Comparison of ENCODE assay signal across 16 cellular contexts in the genomic region with DNA sequence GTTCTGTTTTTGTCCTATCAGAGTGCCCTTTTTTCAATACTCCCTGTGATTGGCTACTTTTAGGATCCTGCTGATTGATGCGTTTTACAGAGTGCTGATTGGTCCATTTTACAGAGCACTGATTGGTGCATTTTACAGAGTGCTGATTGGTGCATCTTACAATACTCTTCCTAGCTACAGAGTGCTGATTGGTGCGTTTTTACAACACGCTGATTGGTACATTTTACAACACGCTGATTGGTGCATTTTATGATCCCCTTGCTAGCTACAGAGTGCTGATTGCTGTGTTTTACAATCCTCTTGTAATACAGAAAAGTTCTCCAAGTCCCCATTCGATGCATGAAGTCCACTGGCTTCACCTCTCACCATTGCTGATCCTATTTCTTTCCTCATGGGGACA.
DNase-seq lines count a peak whose midpoint lies in the region; ATAC-seq and TF ChIP-seq lines count a peak whose summit lies in the region.
"Had no signal": no experiment of that assay in that cellular context is flagged by ENCODE, and none has a peak within 500 bp of the region (broad histone marks: within the 10 kb centered on the region; RNA-seq: fewer than 3 reads in every experiment).

No MANE protein-coding gene starts in this region.

- H3K27me3 ChIP-seq in Caco-2 (replicated peaks; ENCODE audit: control insufficient read depth, insufficient read depth, low read length) = no peaks in the 10 kb centered on the region
- no peaks in the 10 kb centered on the region for H3K27me3 ChIP-seq in PC-9 (ENCODE audit: insufficient read depth, low read depth)
- H3K27me3 ChIP-seq in mesenchymal stem cell (ENCODE audit: control insufficient read depth in 1 of 2, insufficient read depth in 1 of 2, low read length in 2 of 2) = no peaks in the 10 kb centered on the region
- no peaks in the 10 kb centered on the region for H3K27me3 ChIP-seq in stomach
- H3K27me3 ChIP-seq in H9 (ENCODE audit: insufficient read depth, low read length) = no peaks in the 10 kb centered on the region

- H2BK5ac ChIP-seq in mesenchymal stem cell (ENCODE audit: low read depth, low read length, poor library complexity, severe bottlenecking) = no peak overlapping the region
- no peak overlapping the region for H2BK5ac ChIP-seq in H9 (ENCODE audit: insufficient read length, low read length)

- no peak for TF ChIP-seq POLR2A in stomach (IDR thresholded peaks at IDR 0.05)

- no peak overlapping the region for H4K8ac ChIP-seq in mesenchymal stem cell (ENCODE audit: low read length)
- H4K8ac ChIP-seq in H9 (replicated peaks; ENCODE audit: insufficient read length, low read depth, low read length) = no peak overlapping the region

- H3K4me1 ChIP-seq in Caco-2 = peaks cover 36% of the 10 kb centered on the region
- H3K4me1 ChIP-seq in PC-9 (replicated peaks; ENCODE audit: insufficient read depth) = peaks cover 33% of the 10 kb centered on the region
- peaks cover 12% of the 10 kb centered on the region for H3K4me1 ChIP-seq in mesenchymal stem cell (ENCODE audit: control insufficient read depth, insufficient read depth, low read depth, low read length)
- peaks cover 0 to 22% (median 7%) of the 10 kb centered on the region in 4 donors for H3K4me1 ChIP-seq in stomach
- no peaks in the 10 kb centered on the region for H3K4me1 ChIP-seq in mucosa of descending colon (ENCODE audit: low read depth)
- H3K4me1 ChIP-seq in H9 (ENCODE audit: insufficient read depth, low read length) = no peaks in the 10 kb centered on the region; the same call in 1 of the 2 replicates

- no peak overlapping the region for H2BK120ac ChIP-seq in mesenchymal stem cell (ENCODE audit: low read depth, low read length)
- H2BK120ac ChIP-seq in H9 (ENCODE audit: low read depth, low read length, poor library complexity, severe bottlenecking) = no peak overlapping the region

- no peak for TF ChIP-seq EP300 in stomach (IDR thresholded peaks at IDR 0.05)

- H3K56ac ChIP-seq in H9 (ENCODE audit: insufficient read length, low read depth, low read length) = no peak overlapping the region

- H3K4me3 ChIP-seq in Caco-2 (ENCODE audit: low read depth, low read length) = no peak overlapping the region
- H3K4me3 ChIP-seq in PC-9 = no peak overlapping the region
- no peak overlapping the region for H3K4me3 ChIP-seq in mesenchymal stem cell (ENCODE audit: insufficient read depth in 1 of 2, low read depth in 1 of 2, low read length in 2 of 2)
- no peak overlapping the region for H3K4me3 ChIP-seq in stomach
- no peak overlapping the region for H3K4me3 ChIP-seq in mucosa of descending colon
- H3K4me3 ChIP-seq: GM23248 had no signal

- H3K4me3 Mint-ChIP-seq in Caco-2 (ENCODE audit: unreplicated experiment) = no peak overlapping the region
- no peak overlapping the region for H3K4me3 Mint-ChIP-seq in T-helper 17 cell
- no peak overlapping the region for H3K4me3 Mint-ChIP-seq in H9
- H3K4me3 Mint-ChIP-seq: B cell; CD4-positive, alpha-beta T cell had no signal

- H2AK5ac ChIP-seq in mesenchymal stem cell (ENCODE audit: low read length, severe bottlenecking) (peak overlapping the region; percentile 47), H9 (ENCODE audit: insufficient read length, low read length) (no peak overlapping the region)

- H3K9me3 Mint-ChIP-seq in Caco-2 (ENCODE audit: unreplicated experiment) (peaks cover 29% of the 10 kb centered on the region), H9 (peaks cover 3 to 7% of the 10 kb centered on the region in 2 experiments; a peak in 3 of 5 replicates)
- H3K9me3 Mint-ChIP-seq: CD4-positive, alpha-beta T cell had no signal

- H4K91ac ChIP-seq in mesenchymal stem cell (ENCODE audit: low read length) (no peak overlapping the region), H9 (ENCODE audit: insufficient read length, low read depth, low read length) (no peak overlapping the region)

- WGBS in mesenchymal stem cell = 97% methylated on average over 5 of the region's 5 CpGs
- WGBS in stomach, 5 donors = 84 to 96% (median 94%) methylated on average over 5 of the region's 5 CpGs
- no CpG with 5 or more reads among the region's 5 CpGs for WGBS in H9 (ENCODE audit: extremely low coverage, insufficient read length, low lambda C conversion rate)

- H3K9ac ChIP-seq in mesenchymal stem cell (ENCODE audit: low read length) = no peak overlapping the region
- no peak overlapping the region for H3K9ac ChIP-seq in H9 (ENCODE audit: extremely low read depth, insufficient read length, low read length)
- H3K9ac ChIP-seq: GM23248 had no signal

- no peak overlapping the region for H2AFZ ChIP-seq in PC-9
- no peak overlapping the region for H2AFZ ChIP-seq in mesenchymal stem cell (ENCODE audit: low read depth, low read length)
- no peak overlapping the region for H2AFZ ChIP-seq in H9 (ENCODE audit: low read length)
- H2AFZ ChIP-seq: GM23248 had no signal

- H4K5ac ChIP-seq in H9 (ENCODE audit: insufficient read length, low read depth, low read length) = no peak overlapping the region

- H4K20me1 ChIP-seq in PC-9 (ENCODE audit: insufficient read depth) (no peaks in the 10 kb centered on the region), H9 (ENCODE audit: control insufficient read depth, insufficient read depth, insufficient read length) (no peaks in the 10 kb centered on the region)

- peaks cover 11% of the 10 kb centered on the region for H3K36me3 Mint-ChIP-seq in Caco-2 (ENCODE audit: insufficient read depth, unreplicated experiment)
- H3K36me3 Mint-ChIP-seq in T-helper 17 cell (ENCODE audit: low read depth) = no peaks in the 10 kb centered on the region
- H3K36me3 Mint-ChIP-seq in H9 (ENCODE audit: insufficient read depth in 1 of 3, low read depth in 3 of 3) = peaks cover 4 to 6% (median 6%) of the 10 kb centered on the region in 3 experiments; a peak in 5 of 7 replicates

- no peaks in the 10 kb centered on the region for H3K23me2 ChIP-seq in H9 (ENCODE audit: insufficient read length, low read depth, low read length, poor library complexity, severe bottlenecking)

- H3K79me2 ChIP-seq in PC-9 (ENCODE audit: low read depth) (no peaks in the 10 kb centered on the region), H9 (ENCODE audit: insufficient read depth, low read length) (no peaks in the 10 kb centered on the region)

- H3K27ac ChIP-seq in PC-9 = peak overlapping the region; percentile 99
- no peak overlapping the region for H3K27ac ChIP-seq in mesenchymal stem cell (ENCODE audit: low read length, poor library complexity, severe bottlenecking)
- H3K27ac ChIP-seq in stomach = peak overlapping the region in 3 of 5 donors; percentile 25 to 79 (median 75)
- no peak overlapping the region for H3K27ac ChIP-seq in H9 (ENCODE audit: insufficient read length, low read depth, low read length)
- H3K27ac ChIP-seq: GM23248 had no signal

- H3K4ac ChIP-seq in mesenchymal stem cell (ENCODE audit: low read depth in 1 of 2, low read length in 2 of 2) = no peak overlapping the region
- H3K4ac ChIP-seq in H9 (ENCODE audit: low read depth, low read length) = no peak overlapping the region

- no TSS peak for BruUV-seq in Caco-2 (replicated peaks; lab: Mats Ljungman, UMichigan)
- BruUV-seq in PC-9 (replicated peaks; lab: Mats Ljungman, UMichigan) = no TSS peak

- H3K79me1 ChIP-seq in mesenchymal stem cell (replicated peaks; ENCODE audit: low read length, poor library complexity, severe bottlenecking) (no peaks in the 10 kb centered on the region), H9 (ENCODE audit: insufficient read depth, low read depth, low read length, poor library complexity, severe bottlenecking) (no peaks in the 10 kb centered on the region)

- TF ChIP-seq CTCF in Caco-2 (IDR thresholded peaks at IDR 0.05; ENCODE audit: insufficient read depth in 1 of 2, low read depth in 1 of 2, low read length in 1 of 2, severe bottlenecking in 1 of 2, unreplicated experiment in 1 of 2) (no peak), PC-9 (conservative IDR thresholded peaks at IDR 0.05) (no peak), stomach (IDR thresholded peaks at IDR 0.05) (no peak), mucosa of descending colon (IDR thresholded peaks at IDR 0.05) (no peak), H9 (conservative IDR thresholded peaks at IDR 0.05) (no peak)

- no peak overlapping the region for H3T11ph ChIP-seq in H9 (ENCODE audit: low read length)

- H3K18ac ChIP-seq in mesenchymal stem cell (ENCODE audit: low read depth in 1 of 2, low read length in 2 of 2) = no peak overlapping the region
- H3K18ac ChIP-seq in H9 (ENCODE audit: insufficient read length, low read depth, low read length) = no peak overlapping the region

- no peak for DNase-seq in Caco-2
- no peak for DNase-seq in PC-9
- DNase-seq in mesenchymal stem cell = no peak
- no peak for DNase-seq in stomach
- DNase-seq in mucosa of descending colon = no peak
- no peak for DNase-seq in T-helper 17 cell
- DNase-seq in H9 = no peak
- DNase-seq: C1 segment of cervical spinal cord; CD4-positive, alpha-beta T cell; DMS153; DMS79 treated with DMSO at 0.1 percent for 48 hours; EL; GM23248; IMR-90 had no signal

- H3K27ac Mint-ChIP-seq in Caco-2 (ENCODE audit: unreplicated experiment) = peak overlapping the region; percentile 93
- no peak overlapping the region for H3K27ac Mint-ChIP-seq in T-helper 17 cell
- no peak overlapping the region for H3K27ac Mint-ChIP-seq in H9
- H3K27ac Mint-ChIP-seq: B cell; CD4-positive, alpha-beta T cell had no signal

- no peaks in the 10 kb centered on the region for H3K36me3 ChIP-seq in Caco-2 (ENCODE audit: control insufficient read depth, insufficient read depth, low read length)
- no peaks in the 10 kb centered on the region for H3K36me3 ChIP-seq in PC-9 (ENCODE audit: low read depth)
- H3K36me3 ChIP-seq in mesenchymal stem cell (ENCODE audit: control insufficient read depth in 1 of 2, insufficient read depth in 2 of 2, low read depth in 1 of 2, low read length in 2 of 2) = no peaks in the 10 kb centered on the region
- no peaks in the 10 kb centered on the region for H3K36me3 ChIP-seq in stomach
- H3K36me3 ChIP-seq in mucosa of descending colon (ENCODE audit: low read depth) = no peaks in the 10 kb centered on the region

- peaks cover 42% of the 10 kb centered on the region for H3K4me1 Mint-ChIP-seq in Caco-2 (ENCODE audit: low read depth, unreplicated experiment)
- H3K4me1 Mint-ChIP-seq in T-helper 17 cell = no peaks in the 10 kb centered on the region
- peaks cover 3% of the 10 kb centered on the region in 2 experiments; a peak in 2 of 4 replicates for H3K4me1 Mint-ChIP-seq in H9
- H3K4me1 Mint-ChIP-seq: B cell had no signal

- H2BK20ac ChIP-seq in H9 (ENCODE audit: low read depth, low read length, poor library complexity, severe bottlenecking) = no peak overlapping the region

- H3K27me3 Mint-ChIP-seq in Caco-2 (ENCODE audit: insufficient read depth, unreplicated experiment) (no peaks in the 10 kb centered on the region), T-helper 17 cell (peaks cover 5% of the 10 kb centered on the region), H9 (ENCODE audit: low read depth) (no peaks in the 10 kb centered on the region)

- no peak for ATAC-seq in GM21526 (IDR thresholded peaks at IDR 0.05; ENCODE audit: low FRiP score, unreplicated experiment)
- no peak for ATAC-seq in mucosa of descending colon
- ATAC-seq in T-helper 17 cell = no peak

- POLR2A ChIA-PET in Caco-2 (lab: Charles Lee) (no interaction called here), PC-9 (lab: Charles Lee; ENCODE audit: unreplicated experiment) (no interaction called here)

- H3K23ac ChIP-seq in mesenchymal stem cell (ENCODE audit: low read length in 2 of 2) (no peak overlapping the region), H9 (ENCODE audit: insufficient read length, low read depth, low read length) (no peak overlapping the region)

- peaks cover 26% of the 10 kb centered on the region for H3F3A ChIP-seq in PC-9 (ENCODE audit: insufficient read depth, low read depth)

- CTCF ChIA-PET in Caco-2 (lab: Charles Lee) = no interaction called here
- CTCF ChIA-PET in PC-9 (lab: Charles Lee) = no interaction called here

- H3K4me2 ChIP-seq in PC-9 (no peak overlapping the region; the same call in 1 of the 2 replicates), mesenchymal stem cell (ENCODE audit: low read length, poor library complexity, severe bottlenecking) (no peak overlapping the region), H9 (ENCODE audit: insufficient read depth, insufficient read length, low read length) (no peak overlapping the region)

- intact Hi-C loops in Caco-2 (cut with micrococcal nuclease; ENCODE audit: unreplicated experiment) = no loop called here
- intact Hi-C loops in PC-9 (cut with micrococcal nuclease; ENCODE audit: unreplicated experiment) = no loop called here
- intact Hi-C loops in stomach (cut with DNase I; ENCODE audit: low total_unique reads) = no loop called here
- intact Hi-C loops in mucosa of descending colon (cut with DNase I, micrococcal nuclease) = no loop called here

- H3K9me2 ChIP-seq in PC-9 (ENCODE audit: insufficient read depth) = no peaks in the 10 kb centered on the region

- H3K14ac ChIP-seq in mesenchymal stem cell (ENCODE audit: low read length in 2 of 2) (no peak overlapping the region), H9 (ENCODE audit: insufficient read depth, low read length) (no peak overlapping the region)

- H2BK12ac ChIP-seq in mesenchymal stem cell (ENCODE audit: low read length in 2 of 2) (no peak overlapping the region), H9 (ENCODE audit: insufficient read length, low read depth, low read length) (no peak overlapping the region)

- no peaks in the 10 kb centered on the region for H3K9me3 ChIP-seq in Caco-2
- H3K9me3 ChIP-seq in PC-9 (ENCODE audit: insufficient read depth, low read depth) = 0 out of 2 replicates have a peak, but pooled peaks cover 11% of the 10 kb centered on the region
- H3K9me3 ChIP-seq in mesenchymal stem cell (ENCODE audit: control insufficient read depth, low read length) = no peaks in the 10 kb centered on the region
- no peaks in the 10 kb centered on the region for H3K9me3 ChIP-seq in stomach
- peaks cover 2% of the 10 kb centered on the region for H3K9me3 ChIP-seq in mucosa of descending colon
- no peaks in the 10 kb centered on the region for H3K9me3 ChIP-seq in T-helper 17 cell (ENCODE audit: control insufficient read depth, low read length, poor library complexity, severe bottlenecking)
- no peaks in the 10 kb centered on the region for H3K9me3 ChIP-seq in H9 (ENCODE audit: control insufficient read depth, low read depth, low read length)

- H2BK15ac ChIP-seq in mesenchymal stem cell (ENCODE audit: low read depth, poor library complexity, severe bottlenecking) (no peak overlapping the region), H9 (ENCODE audit: low read depth, low read length) (no peak overlapping the region)

Comparison
In these comparisons a context has a peak if more than half of its experiments do, and no peak if none do; other contexts are left out.
1. H3K27ac ChIP-seq: peak in PC-9 (single experiment) and stomach (3 of 5); none in mesenchymal stem cell (single experiment) and H9 (single experiment).